8 cellular contexts compared by ENCODE assay signal in the genomic region with DNA sequence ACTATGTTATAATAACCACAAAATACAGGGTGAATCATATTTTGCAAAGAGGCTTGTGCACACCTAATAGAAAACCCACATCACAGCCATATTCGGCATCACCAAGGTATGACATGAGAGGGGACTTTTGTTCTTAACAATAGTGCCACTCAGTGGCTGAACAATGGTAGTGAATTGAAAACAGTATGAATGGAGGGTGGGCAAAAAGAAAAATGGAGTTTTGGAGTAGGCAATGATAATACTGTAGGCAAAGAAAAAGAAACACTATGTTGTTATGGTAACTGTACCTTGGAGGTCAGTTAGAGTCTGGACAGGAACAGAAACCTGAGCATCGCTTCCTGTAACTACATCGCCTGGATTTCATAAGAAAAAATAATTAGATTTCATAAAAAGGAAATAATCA.
DNase-seq lines count a peak whose midpoint lies in the region; ATAC-seq and TF ChIP-seq lines count a peak whose summit lies in the region.

No MANE protein-coding gene starts in this region.

- TF ChIP-seq CTCF in neural cell (IDR thresholded peaks at IDR 0.05; ENCODE audit: poor library complexity, severe bottlenecking) = peak; percentile 94

- no peaks in the 10 kb centered on the region for H3K9me3 Mint-ChIP-seq in activated CD4-positive, alpha-beta T cell treated with anti-CD3 and anti-CD28 coated beads, Interleukin-2, amount 10 ng/mL, durations not matched to agents 24 days and 14 days

- H3K4me2 ChIP-seq in neural cell (ENCODE audit: low read length) = no peak overlapping the region

- no peaks in the 10 kb centered on the region for H3K36me3 Mint-ChIP-seq in activated CD4-positive, alpha-beta T cell treated with anti-CD3 and anti-CD28 coated beads, Interleukin-2, amount 10 ng/mL, durations not matched to agents 24 days and 14 days (ENCODE audit: low read depth)

- ATAC-seq in GM19035 (IDR thresholded peaks at IDR 0.05; ENCODE audit: unreplicated experiment) = peak; percentile 90
- peak; percentile 76 for ATAC-seq in HG03103 (IDR thresholded peaks at IDR 0.05; ENCODE audit: low read depth, unreplicated experiment)

- H3K79me2 ChIP-seq in neural cell (replicated peaks; ENCODE audit: insufficient read depth, low read length) = no peaks in the 10 kb centered on the region

- peak overlapping the region; percentile 47 for H3K27ac ChIP-seq in neural cell (ENCODE audit: low read length)

- H3K9ac ChIP-seq in neural cell (ENCODE audit: low read length) = no peak overlapping the region

- H3K4me1 Mint-ChIP-seq in activated CD4-positive, alpha-beta T cell treated with anti-CD3 and anti-CD28 coated beads, Interleukin-2, amount 10 ng/mL, durations not matched to agents 24 days and 14 days = peaks cover 12% of the 10 kb centered on the region

- intact Hi-C loops in activated CD4-positive, alpha-beta T cell treated with anti-CD3 and anti-CD28 coated beads, Interleukin-2, amount 10 ng/mL, durations not matched to agents 24 days and 14 days (cut with micrococcal nuclease) = loop anchor here (1.0 to 5.0 kb wide), 7 partner anchors 36 to 632 kb away; a partner anchor contains a TSS

- no peak overlapping the region for H3K4me3 Mint-ChIP-seq in activated CD4-positive, alpha-beta T cell treated with anti-CD3 and anti-CD28 coated beads, Interleukin-2, amount 10 ng/mL, durations not matched to agents 24 days and 14 days

- TF ChIP-seq EP300 in neural cell (conservative IDR thresholded peaks at IDR 0.05; ENCODE audit: poor library complexity, severe bottlenecking) = no peak

- no peaks in the 10 kb centered on the region for H3K9me3 ChIP-seq in neural cell (ENCODE audit: low read length)

- no peaks in the 10 kb centered on the region for H3K36me3 ChIP-seq in neural cell (ENCODE audit: insufficient read depth, low read length)

- no peaks in the 10 kb centered on the region for H3K27me3 ChIP-seq in neural cell (ENCODE audit: insufficient read depth, low read depth, low read length)

- H4K20me1 ChIP-seq in neural cell (ENCODE audit: insufficient read depth) = no peaks in the 10 kb centered on the region

- no peak overlapping the region for H2AFZ ChIP-seq in neural cell (ENCODE audit: low read depth, low read length)

- peak; percentile 64 for DNase-seq in D341Med (ENCODE audit: low spot score)
- peak; percentile 51 for DNase-seq in NCI-H345 (lab: John Stamatoyannopoulos, UW)
- DNase-seq in activated CD4-positive, alpha-beta T cell treated with anti-CD3 and anti-CD28 coated beads, Interleukin-2, amount 10 ng/mL, durations not matched to agents 24 days and 14 days = peak; percentile 84
- peak; percentile 38 for DNase-seq in fibroblast of gingiva (ENCODE audit: low read depth)
- no peak for DNase-seq in occipital lobe (lab: John Stamatoyannopoulos, UW)

- no peak overlapping the region for H3K4me3 ChIP-seq in neural cell (ENCODE audit: low read length)

- no peaks in the 10 kb centered on the region for H3F3A ChIP-seq in neural cell (ENCODE audit: insufficient read depth, low read length, poor library complexity, severe bottlenecking)

- TF ChIP-seq RAD21 in neural cell (conservative IDR thresholded peaks at IDR 0.05) = peak; percentile 98

- H3K9me2 ChIP-seq in neural cell (ENCODE audit: insufficient read depth, low read length) = no peaks in the 10 kb centered on the region

- no peaks in the 10 kb centered on the region for H3K27me3 Mint-ChIP-seq in activated CD4-positive, alpha-beta T cell treated with anti-CD3 and anti-CD28 coated beads, Interleukin-2, amount 10 ng/mL, durations not matched to agents 24 days and 14 days

- no peak overlapping the region for H3K27ac Mint-ChIP-seq in activated CD4-positive, alpha-beta T cell treated with anti-CD3 and anti-CD28 coated beads, Interleukin-2, amount 10 ng/mL, durations not matched to agents 24 days and 14 days

TF ChIP-seq in neural cell, 6 proteins besides CTCF, POLR2A, EP300 and RAD21:
- TF ChIP-seq EZH2 (IDR thresholded peaks at IDR 0.05; ENCODE audit: borderline replicate concordance, insufficient read depth, low read length, poor library complexity, severe bottlenecking) (no peak), POLR2AphosphoS5 (IDR thresholded peaks at IDR 0.05) (no peak), SMC3 (conservative IDR thresholded peaks at IDR 0.05; ENCODE audit: poor library complexity) (peak; percentile 99), TAF1 (IDR thresholded peaks at IDR 0.05; ENCODE audit: low read depth) (no peak), MXI1 (conservative IDR thresholded peaks at IDR 0.05; ENCODE audit: poor library complexity, severe bottlenecking) (no peak)
- TF ChIP-seq, protein P1, sequence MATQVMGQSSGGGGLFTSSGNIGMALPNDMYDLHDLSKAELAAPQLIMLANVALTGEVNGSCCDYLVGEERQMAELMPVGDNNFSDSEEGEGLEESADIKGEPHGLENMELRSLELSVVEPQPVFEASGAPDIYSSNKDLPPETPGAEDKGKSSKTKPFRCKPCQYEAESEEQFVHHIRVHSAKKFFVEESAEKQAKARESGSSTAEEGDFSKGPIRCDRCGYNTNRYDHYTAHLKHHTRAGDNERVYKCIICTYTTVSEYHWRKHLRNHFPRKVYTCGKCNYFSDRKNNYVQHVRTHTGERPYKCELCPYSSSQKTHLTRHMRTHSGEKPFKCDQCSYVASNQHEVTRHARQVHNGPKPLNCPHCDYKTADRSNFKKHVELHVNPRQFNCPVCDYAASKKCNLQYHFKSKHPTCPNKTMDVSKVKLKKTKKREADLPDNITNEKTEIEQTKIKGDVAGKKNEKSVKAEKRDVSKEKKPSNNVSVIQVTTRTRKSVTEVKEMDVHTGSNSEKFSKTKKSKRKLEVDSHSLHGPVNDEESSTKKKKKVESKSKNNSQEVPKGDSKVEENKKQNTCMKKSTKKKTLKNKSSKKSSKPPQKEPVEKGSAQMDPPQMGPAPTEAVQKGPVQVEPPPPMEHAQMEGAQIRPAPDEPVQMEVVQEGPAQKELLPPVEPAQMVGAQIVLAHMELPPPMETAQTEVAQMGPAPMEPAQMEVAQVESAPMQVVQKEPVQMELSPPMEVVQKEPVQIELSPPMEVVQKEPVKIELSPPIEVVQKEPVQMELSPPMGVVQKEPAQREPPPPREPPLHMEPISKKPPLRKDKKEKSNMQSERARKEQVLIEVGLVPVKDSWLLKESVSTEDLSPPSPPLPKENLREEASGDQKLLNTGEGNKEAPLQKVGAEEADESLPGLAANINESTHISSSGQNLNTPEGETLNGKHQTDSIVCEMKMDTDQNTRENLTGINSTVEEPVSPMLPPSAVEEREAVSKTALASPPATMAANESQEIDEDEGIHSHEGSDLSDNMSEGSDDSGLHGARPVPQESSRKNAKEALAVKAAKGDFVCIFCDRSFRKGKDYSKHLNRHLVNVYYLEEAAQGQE (IDR thresholded peaks at IDR 0.05; ENCODE audit: borderline replicate concordance) = no peak
